ENCODE assay signal across 8 cellular contexts in genomic region chr19:32287811-32288227, GRCh38. TPM values are rescaled to one million over a fixed set of nuclear protein-coding genes. Genes with fewer than 3 reads are reported as not detected.
A peak's percentile ranks its signal among the peaks of the same experiment; 100 is the strongest.
DNase-seq lines count a peak whose midpoint lies in the region; ATAC-seq, FAIRE-seq and TF ChIP-seq lines count a peak whose summit lies in the region.

No MANE protein-coding gene starts in this region.

- H3K27me3 ChIP-seq in neuronal stem cell (ENCODE audit: control insufficient read depth in 3 of 3, insufficient read depth in 3 of 3, low read depth in 1 of 3, low read length in 3 of 3), result peaks cover 0 to 3% (median 0%) of the 10 kb centered on the region in 3 experiments

- H4K91ac ChIP-seq in neuronal stem cell (ENCODE audit: low read depth, low read length, poor library complexity), result no peak overlapping the region

- no peak overlapping the region for H3K14ac ChIP-seq in neuronal stem cell (ENCODE audit: low read length)

- H3K23ac ChIP-seq in neuronal stem cell (ENCODE audit: low read depth, low read length, poor library complexity), result no peak overlapping the region

- no peak overlapping the region for H3K4me2 ChIP-seq in neuronal stem cell (ENCODE audit: insufficient read depth, low read length, poor library complexity, severe bottlenecking)

- no peak overlapping the region for H2BK15ac ChIP-seq in neuronal stem cell (ENCODE audit: low read length)

- no peaks in the 10 kb centered on the region for H3K9me3 ChIP-seq in neuronal stem cell (replicated peaks in 1 of 2; ENCODE audit: control insufficient read depth in 2 of 2, insufficient read depth in 1 of 2, low read depth in 1 of 2, low read length in 2 of 2)

- H2AK5ac ChIP-seq in neuronal stem cell (ENCODE audit: low read depth, low read length), result no peak overlapping the region

- no peaks in the 10 kb centered on the region for H3K36me3 ChIP-seq in neuronal stem cell (replicated peaks in 1 of 2; ENCODE audit: control insufficient read depth in 2 of 2, insufficient read depth in 2 of 2, low read length in 2 of 2)

- no peak overlapping the region for H3K4me3 ChIP-seq in neuronal stem cell (ENCODE audit: low read length in 2 of 2)

- no peak overlapping the region for H2BK5ac ChIP-seq in neuronal stem cell (ENCODE audit: low read length)

- no peak overlapping the region for H2BK12ac ChIP-seq in neuronal stem cell (ENCODE audit: low read length)

- ATAC-seq in HG02642 (IDR thresholded peaks at IDR 0.05; ENCODE audit: poor library complexity, unreplicated experiment), result no peak

- no peak overlapping the region for H4K8ac ChIP-seq in neuronal stem cell (ENCODE audit: low read depth, low read length)

- DNase-seq in C1 segment of cervical spinal cord (lab: John Stamatoyannopoulos, UW) (peak in 9 of 14 donors; percentile 3 to 51 (median 12)), H54 (ENCODE audit: insufficient read length, low spot score) (peak; percentile 49), SK-N-DZ (ENCODE audit: low spot score) (peak; percentile 16), fibroblast of peridontal ligament (ENCODE audit: extremely low read depth) (peak; percentile 82), neuronal stem cell (ENCODE audit: low spot score) (peak; percentile 63), SKM-1 (lab: John Stamatoyannopoulos, UW; ENCODE audit: unreplicated experiment) (no peak), activated gamma-delta T cell treated with Interleukin-2 at 50 U/mL for 16 hours (no peak)

- no CpG with 5 or more reads among the region's 12 CpGs for WGBS in neuronal stem cell (ENCODE audit: extremely low coverage in 2 of 2, insufficient read length in 2 of 2, insufficient replicate concordance in 1 of 2), 2 donors

- H2AFZ ChIP-seq in neuronal stem cell (ENCODE audit: low read length), result peak overlapping the region; percentile 43

- H3K4me1 ChIP-seq in neuronal stem cell (ENCODE audit: control insufficient read depth in 2 of 2, insufficient read depth in 1 of 2, low read depth in 1 of 2, low read length in 2 of 2), result no peaks in the 10 kb centered on the region

- H3K79me1 ChIP-seq in neuronal stem cell (ENCODE audit: low read depth, low read length), result no peaks in the 10 kb centered on the region

- TF ChIP-seq POLR2A in H54 (IDR thresholded peaks at IDR 0.05; ENCODE audit: low read depth, low read length), result no peak

- no peak overlapping the region for H3K27ac ChIP-seq in neuronal stem cell (replicated peaks; ENCODE audit: low read length)

- H3K9ac ChIP-seq in neuronal stem cell (ENCODE audit: low read depth, low read length, poor library complexity), result no peak overlapping the region

- peak; percentile 43 for FAIRE-seq in H54 (lab: Jason Lieb, UNC)

- no peak overlapping the region for H3K4ac ChIP-seq in neuronal stem cell (ENCODE audit: low read length)

- H2BK120ac ChIP-seq in neuronal stem cell (ENCODE audit: low read depth, low read length), result no peak overlapping the region

- no peak overlapping the region for H3K18ac ChIP-seq in neuronal stem cell (ENCODE audit: low read length)

RNA-seq across cellular contexts. Expression of gene ZNF507, which starts 57.6 kb away (rescaled TPM):
- polyA plus RNA-seq in SK-N-DZ (2014; cell fraction: cytosol; rRNA removed), result 5.6 and 6.5 TPM in 2 replicates
- polyA plus RNA-seq in SK-N-DZ (2014; cell fraction: nucleus; rRNA removed), result 7.6 and 15.8 TPM in 2 replicates
- polyA plus RNA-seq in neuronal stem cell (2013, experiment 1 of 2), result 13.1 TPM
- 13.2 TPM for polyA plus RNA-seq in neuronal stem cell (2013, experiment 2 of 2)

Comparison
In these comparisons a context has a peak if more than half of its experiments do, and no peak if none do; other contexts are left out.
1. DNase-seq: peak in C1 segment of cervical spinal cord (9 of 14), H54 (single experiment), SK-N-DZ (single experiment), fibroblast of peridontal ligament (single experiment) and neuronal stem cell (single experiment); none in SKM-1 (single experiment) and activated gamma-delta T cell treated with Interleukin-2 at 50 U/mL for 16 hours (single experiment).